In the genomic region with DNA sequence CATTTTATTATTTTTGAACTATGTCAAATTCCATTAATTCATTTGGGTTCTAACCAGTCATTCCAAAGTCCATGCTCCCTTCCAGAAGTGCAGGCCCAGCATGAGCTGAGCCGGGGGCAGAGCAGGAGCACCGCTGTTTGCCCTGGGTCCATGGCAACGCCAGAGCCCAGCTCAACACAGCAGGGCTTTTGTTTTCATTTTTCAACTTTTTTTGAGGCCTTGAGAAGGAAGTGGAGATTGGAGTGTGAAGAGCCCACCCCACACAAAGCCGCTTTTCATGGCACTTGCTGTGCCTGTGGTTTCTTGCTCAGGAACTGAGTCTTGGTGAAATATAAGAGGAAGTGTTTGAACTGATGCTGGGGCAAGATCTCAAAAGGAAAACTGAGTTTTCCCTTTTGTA, we compare ENCODE assay signal across 8 cellular contexts. TPM values are rescaled to one million over a fixed set of nuclear protein-coding genes. Genes with fewer than 3 reads are reported as not detected.
DNase-seq lines count a peak whose midpoint lies in the region; ATAC-seq and TF ChIP-seq lines count a peak whose summit lies in the region.

No MANE protein-coding gene starts in this region.

- H3K4me1 ChIP-seq in CD8-positive, alpha-beta memory T cell (ENCODE audit: insufficient read depth, low read length) = peaks cover 68% of the 10 kb centered on the region

- CTCF ChIA-PET in CD8-positive, alpha-beta memory T cell (lab: Charles Lee) = interaction anchor here (0.7 to 2.4 kb wide), 4 partner anchors 13 to 71 kb away, joined by 3 to 9 read pairs (median 4); no protein-coding TSS in a partner anchor

- H3K27me3 ChIP-seq in CD8-positive, alpha-beta memory T cell (ENCODE audit: insufficient read depth, low read length, poor library complexity, severe bottlenecking) = no peaks in the 10 kb centered on the region

- H3K36me3 ChIP-seq in CD8-positive, alpha-beta memory T cell (ENCODE audit: insufficient read depth, low read length) = no peaks in the 10 kb centered on the region

- H3K9me3 Mint-ChIP-seq in CD8-positive, alpha-beta memory T cell = peaks cover 3 to 13% (median 11%) of the 10 kb centered on the region in 5 donors
- peaks cover 17% of the 10 kb centered on the region for H3K9me3 Mint-ChIP-seq in neural crest cell

- peak in 4 of 5 donors; percentile 24 to 87 (median 79) for DNase-seq in CD8-positive, alpha-beta memory T cell
- peak; percentile 55 for DNase-seq in OCI-M2 (lab: John Stamatoyannopoulos, UW; ENCODE audit: unreplicated experiment)
- peak; percentile 56 for DNase-seq in neural crest cell (ENCODE audit: low read depth, low spot score)
- DNase-seq in ureter (ENCODE audit: low spot score) = no peak
- no peak for DNase-seq in NCI-H510A treated with DMSO at 0.1 percent for 48 hours (lab: John Stamatoyannopoulos, UW)

- H3K36me3 Mint-ChIP-seq in CD8-positive, alpha-beta memory T cell = peaks cover 0 to 20% (median 0%) of the 10 kb centered on the region in 3 donors
- no peaks in the 10 kb centered on the region for H3K36me3 Mint-ChIP-seq in neural crest cell (ENCODE audit: low read depth)

- POLR2A ChIA-PET in CD8-positive, alpha-beta memory T cell (lab: Charles Lee) = interaction anchor here (1.0 to 3.0 kb wide), 4 partner anchors 13 to 71 kb away, joined by 3 to 19 read pairs (median 6); partner anchors contain the start of gene PRMT2

- H3K4me3 ChIP-seq in CD8-positive, alpha-beta memory T cell (ENCODE audit: low read length) = peak overlapping the region; percentile 3

- peaks cover 44 to 69% (median 51%) of the 10 kb centered on the region in 3 donors for H3K4me1 Mint-ChIP-seq in CD8-positive, alpha-beta memory T cell
- H3K4me1 Mint-ChIP-seq in neural crest cell = peaks cover 45% of the 10 kb centered on the region

- peak overlapping the region; percentile 90 to 98 (median 96) for H3K27ac Mint-ChIP-seq in CD8-positive, alpha-beta memory T cell
- H3K27ac Mint-ChIP-seq in neural crest cell (ENCODE audit: unreplicated experiment) = peak overlapping the region; percentile 99

- peak overlapping the region; percentile 59 to 75 (median 71) for H3K4me3 Mint-ChIP-seq in CD8-positive, alpha-beta memory T cell
- H3K4me3 Mint-ChIP-seq in neural crest cell = peak overlapping the region; percentile 9

- H3K27ac ChIP-seq in CD8-positive, alpha-beta memory T cell (ENCODE audit: low read depth, low read length) = peak overlapping the region; percentile 64
- H3K27ac ChIP-seq in cingulate gyrus (ENCODE audit: low read depth, low read length) = peak overlapping the region; percentile 96

- peaks cover 8% of the 10 kb centered on the region for H3K9me3 ChIP-seq in CD8-positive, alpha-beta memory T cell (ENCODE audit: low read length)

- no peak for TF ChIP-seq CTCF in neural crest cell (conservative IDR thresholded peaks at IDR 0.05)

- ATAC-seq in HG03442 (IDR thresholded peaks at IDR 0.05; ENCODE audit: unreplicated experiment) = no peak
- no peak for ATAC-seq in GM18868 (IDR thresholded peaks at IDR 0.05; ENCODE audit: unreplicated experiment)

- H3K27me3 Mint-ChIP-seq in CD8-positive, alpha-beta memory T cell = peaks cover 0 to 3% of the 10 kb centered on the region in 2 donors
- no peaks in the 10 kb centered on the region for H3K27me3 Mint-ChIP-seq in neural crest cell (ENCODE audit: low read depth)

RNA-seq across cellular contexts. Expression of gene PRMT2, which starts 13.2 kb away (rescaled TPM):
- 10 to 100 TPM; 69.8 to 71.6 TPM for total RNA-seq in CD8-positive, alpha-beta memory T cell
- 287 TPM for polyA plus RNA-seq in CD8-positive, alpha-beta memory T cell
- 100 and 109 TPM in 2 replicates for total RNA-seq in neural crest cell
- 78.1 TPM for total RNA-seq in ureter

RNA-seq across cellular contexts. Expression of gene S100B, which starts 17.3 kb away (rescaled TPM):
- 1 to 10 TPM in 1 of 2 experiments, under 1 TPM in 1; 0.91 to 1.4 TPM for total RNA-seq in CD8-positive, alpha-beta memory T cell
- polyA plus RNA-seq in CD8-positive, alpha-beta memory T cell = 24.1 TPM
- total RNA-seq in neural crest cell (29.9 and 37.3 TPM in 2 replicates), ureter (3.0 TPM)

Comparison
In these comparisons a context has a peak if more than half of its experiments do, and no peak if none do; other contexts are left out.
1. DNase-seq: peak in CD8-positive, alpha-beta memory T cell (4 of 5), OCI-M2 (single experiment) and neural crest cell (single experiment); none in ureter (single experiment) and NCI-H510A treated with DMSO at 0.1 percent for 48 hours (single experiment).